Comparison of ENCODE assay signal across 17 cellular contexts in the genomic region with DNA sequence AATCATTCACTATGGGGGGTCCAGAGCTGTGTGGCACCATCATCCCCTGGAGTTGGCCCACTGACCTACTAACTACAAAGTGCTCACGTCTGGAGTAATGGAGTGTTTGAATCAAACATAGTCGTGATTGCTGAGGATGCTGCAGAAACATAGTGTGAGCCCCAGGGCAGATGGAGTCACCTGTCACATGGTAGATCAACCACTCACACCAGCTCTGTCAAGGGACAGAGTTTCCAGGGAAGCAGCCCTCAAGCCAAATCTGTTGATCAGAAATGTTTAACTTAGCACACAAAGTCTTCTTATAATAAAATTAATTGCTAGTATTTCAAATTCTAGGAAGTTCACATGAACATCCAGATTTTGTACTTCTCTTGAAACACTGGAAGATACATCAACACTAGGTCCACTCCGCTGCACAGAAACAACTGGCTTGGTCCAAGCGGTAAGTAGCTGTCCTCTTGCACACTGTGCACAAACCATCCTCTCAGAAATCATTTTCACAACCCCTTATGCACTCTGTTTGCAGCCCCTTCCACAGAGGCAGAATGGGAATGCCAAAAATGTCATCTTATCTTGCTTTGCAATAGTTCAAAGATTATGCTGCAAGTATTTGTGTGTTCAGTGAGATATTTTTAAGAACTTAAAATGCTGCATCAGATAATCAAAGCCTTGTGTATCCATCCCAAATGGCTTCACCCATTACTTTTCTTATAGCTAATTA.
DNase-seq lines count a peak whose midpoint lies in the region; ATAC-seq and TF ChIP-seq lines count a peak whose summit lies in the region.
"Had no signal": no experiment of that assay in that cellular context is flagged by ENCODE, and none has a peak within 500 bp of the region (broad histone marks: within the 10 kb centered on the region; RNA-seq: fewer than 3 reads in every experiment).

No MANE protein-coding gene starts in this region.

- ATAC-seq in right lobe of liver: peak in 3 of 4 donors; percentile 11 to 31 (median 22)
- ATAC-seq in GM21390 (IDR thresholded peaks at IDR 0.05; ENCODE audit: unreplicated experiment): no peak
- ATAC-seq in HG03565 (IDR thresholded peaks at IDR 0.05; ENCODE audit: unreplicated experiment): no peak

- 68% methylated on average over 4 of the region's 4 CpGs for WGBS in SK-N-SH (ENCODE audit: low lambda C conversion rate)
- WGBS in right lobe of liver (ENCODE audit: insufficient coverage, low coverage, low lambda C conversion rate, missing lambda C conversion rate): 67% methylated on average over 4 of the region's 4 CpGs

- intact Hi-C loops in right lobe of liver (cut with DNase I): no loop called here

- H3K36me3 Mint-ChIP-seq in type B pancreatic cell: peaks cover 6% of the 10 kb centered on the region

- POLR2A ChIA-PET in SK-N-SH (lab: Yijun Ruan, JAX): no interaction called here

- TF ChIP-seq CTCF in SK-N-SH (IDR thresholded peaks at IDR 0.05) (no peak), epithelial cell of esophagus (IDR thresholded peaks at IDR 0.05; ENCODE audit: insufficient read depth, low read depth, low read length, missing control alignments) (no peak), right lobe of liver (IDR thresholded peaks at IDR 0.05) (no peak), type B pancreatic cell (conservative IDR thresholded peaks at IDR 0.05) (no peak)

- no peaks in the 10 kb centered on the region for H3K9me3 Mint-ChIP-seq in type B pancreatic cell
- H3K9me3 Mint-ChIP-seq: activated naive CD4-positive, alpha-beta T cell treated with anti-CD3 and anti-CD28 coated beads for 36 hours; HFFc6 had no signal

- no peaks in the 10 kb centered on the region for H3F3A ChIP-seq in SK-N-SH (replicated peaks; ENCODE audit: insufficient read depth)

- no peak for DNase-seq in SK-N-SH
- DNase-seq in epithelial cell of esophagus (ENCODE audit: low read depth): peak; percentile 27
- DNase-seq in right lobe of liver: no peak
- DNase-seq in type B pancreatic cell (ENCODE audit: extremely low spot score, unreplicated experiment): no peak
- no peak for DNase-seq in mucosa of gallbladder (ENCODE audit: low spot score)
- DNase-seq: activated CD4-positive, alpha-beta T cell treated with anti-CD3 and anti-CD28 coated beads, Interleukin-2, amount 50 U/mL, for 4 hours; activated naive CD4-positive, alpha-beta T cell treated with anti-CD3 and anti-CD28 coated beads for 36 hours; activated T-cell treated with anti-CD3 and anti-CD28 coated beads for 4 hours; NCI-H2081 treated with DMSO at 0.1 percent for 48 hours; NCI-H524 treated with DMSO at 0.1 percent for 48 hours; OCI-M1; stimulated activated CD4-positive, alpha-beta T cell treated with anti-CD3 and anti-CD28 coated beads, Interleukin-4, amount 100 ng/mL, for 1 hour had no signal

- no peaks in the 10 kb centered on the region for H3K36me3 ChIP-seq in SK-N-SH (replicated peaks in 1 of 2; ENCODE audit: control insufficient read depth in 1 of 2, insufficient read depth in 2 of 2, low read length in 1 of 2)
- H3K36me3 ChIP-seq in right lobe of liver: no peaks in the 10 kb centered on the region
- H3K36me3 ChIP-seq: MG63 had no signal

- no peak overlapping the region for H2AFZ ChIP-seq in SK-N-SH (ENCODE audit: low read depth)

- CTCF ChIA-PET in SK-N-SH (lab: Yijun Ruan, JAX): interaction anchor here (1.0 to 1.7 kb wide), 4 partner anchors 11 to 192 kb away, joined by 3 to 4 read pairs (median 3); no protein-coding TSS in a partner anchor

- H3K27ac Mint-ChIP-seq in type B pancreatic cell: peak overlapping the region; percentile 75
- H3K27ac Mint-ChIP-seq: activated naive CD4-positive, alpha-beta T cell treated with anti-CD3 and anti-CD28 coated beads for 36 hours; B cell; HFFc6 had no signal

- H3K79me2 ChIP-seq in SK-N-SH (ENCODE audit: insufficient read depth): no peaks in the 10 kb centered on the region

- no peak overlapping the region for H3K9ac ChIP-seq in SK-N-SH

- H3K4me2 ChIP-seq in SK-N-SH: peak overlapping the region; percentile 30; the same call in 1 of the 2 replicates

- H3K4me3 Mint-ChIP-seq in type B pancreatic cell: no peak overlapping the region
- H3K4me3 Mint-ChIP-seq: activated naive CD4-positive, alpha-beta T cell treated with anti-CD3 and anti-CD28 coated beads for 36 hours; B cell; HFFc6 had no signal

- H3K27me3 ChIP-seq in SK-N-SH (ENCODE audit: insufficient read depth) (no peaks in the 10 kb centered on the region; the same call in 1 of the 2 replicates), right lobe of liver (no peaks in the 10 kb centered on the region)
- H3K27me3 ChIP-seq: MG63 had no signal

- TF ChIP-seq POLR2A in right lobe of liver (IDR thresholded peaks at IDR 0.05): no peak

- no peaks in the 10 kb centered on the region for H3K27me3 Mint-ChIP-seq in type B pancreatic cell

- TF ChIP-seq EP300 in SK-N-SH (IDR thresholded peaks at IDR 0.05; ENCODE audit: borderline replicate concordance in 1 of 2, low read depth in 1 of 2, low read length in 1 of 2): no peak

- H4K20me1 ChIP-seq in SK-N-SH (ENCODE audit: insufficient read depth): no peaks in the 10 kb centered on the region

- H3K4me1 ChIP-seq in SK-N-SH (ENCODE audit: control insufficient read depth in 1 of 2, insufficient read depth in 2 of 2, low read depth in 1 of 2, low read length in 1 of 2): peaks cover 0 to 9% of the 10 kb centered on the region in 2 experiments; a peak in 2 of 4 replicates
- H3K4me1 ChIP-seq in right lobe of liver: peaks cover 0 to under 1% (median 0%) of the 10 kb centered on the region in 4 donors

- peaks cover 16% of the 10 kb centered on the region for H3K4me1 Mint-ChIP-seq in type B pancreatic cell (ENCODE audit: unreplicated experiment)
- H3K4me1 Mint-ChIP-seq: B cell had no signal

- no peaks in the 10 kb centered on the region for H3K9me3 ChIP-seq in SK-N-SH
- H3K9me3 ChIP-seq in right lobe of liver: no peaks in the 10 kb centered on the region
- H3K9me3 ChIP-seq: MG63 had no signal

- no peaks in the 10 kb centered on the region for H3K9me2 ChIP-seq in SK-N-SH

- no peak for TF ChIP-seq RAD21 in SK-N-SH (IDR thresholded peaks at IDR 0.05; ENCODE audit: low read length)

- H3K27ac ChIP-seq in SK-N-SH (ENCODE audit: low read depth in 2 of 2, low read length in 1 of 2) (peak overlapping the region in 1 of 2 experiments; percentile 16; a peak in 1 of 4 replicates), right lobe of liver (no peak overlapping the region)

- H3K4me3 ChIP-seq in SK-N-SH (ENCODE audit: low read depth in 2 of 2, low read length in 1 of 2) (no peak overlapping the region), epithelial cell of esophagus (ENCODE audit: low read length) (peak overlapping the region; percentile 13), right lobe of liver (no peak overlapping the region)
- H3K4me3 ChIP-seq: MG63 had no signal

TF ChIP-seq in SK-N-SH, 30 proteins besides CTCF, POLR2A, EP300 and RAD21:
- no peak for TF ChIP-seq FOSL2 (IDR thresholded peaks at IDR 0.05; ENCODE audit: borderline replicate concordance, low read depth)
- no peak for TF ChIP-seq RCOR1 (IDR thresholded peaks at IDR 0.05; ENCODE audit: low read length)
- TF ChIP-seq RFX5 (IDR thresholded peaks at IDR 0.05; ENCODE audit: low read length): no peak
- TF ChIP-seq TEAD4 (IDR thresholded peaks at IDR 0.05; ENCODE audit: borderline replicate concordance, insufficient read depth): no peak
- TF ChIP-seq SIN3A (IDR thresholded peaks at IDR 0.05; ENCODE audit: borderline replicate concordance, low read depth, low read length): no peak
- TF ChIP-seq EZH2phosphoT487 (IDR thresholded peaks at IDR 0.05; ENCODE audit: borderline replicate concordance, low read depth): no peak
- no peak for TF ChIP-seq MEF2A (IDR thresholded peaks at IDR 0.05; ENCODE audit: borderline replicate concordance, low read depth)
- TF ChIP-seq FOXM1 (IDR thresholded peaks at IDR 0.05; ENCODE audit: low read depth): no peak
- no peak for TF ChIP-seq RXRA (IDR thresholded peaks at IDR 0.05; ENCODE audit: borderline replicate concordance, low read depth)
- TF ChIP-seq, protein P1, sequence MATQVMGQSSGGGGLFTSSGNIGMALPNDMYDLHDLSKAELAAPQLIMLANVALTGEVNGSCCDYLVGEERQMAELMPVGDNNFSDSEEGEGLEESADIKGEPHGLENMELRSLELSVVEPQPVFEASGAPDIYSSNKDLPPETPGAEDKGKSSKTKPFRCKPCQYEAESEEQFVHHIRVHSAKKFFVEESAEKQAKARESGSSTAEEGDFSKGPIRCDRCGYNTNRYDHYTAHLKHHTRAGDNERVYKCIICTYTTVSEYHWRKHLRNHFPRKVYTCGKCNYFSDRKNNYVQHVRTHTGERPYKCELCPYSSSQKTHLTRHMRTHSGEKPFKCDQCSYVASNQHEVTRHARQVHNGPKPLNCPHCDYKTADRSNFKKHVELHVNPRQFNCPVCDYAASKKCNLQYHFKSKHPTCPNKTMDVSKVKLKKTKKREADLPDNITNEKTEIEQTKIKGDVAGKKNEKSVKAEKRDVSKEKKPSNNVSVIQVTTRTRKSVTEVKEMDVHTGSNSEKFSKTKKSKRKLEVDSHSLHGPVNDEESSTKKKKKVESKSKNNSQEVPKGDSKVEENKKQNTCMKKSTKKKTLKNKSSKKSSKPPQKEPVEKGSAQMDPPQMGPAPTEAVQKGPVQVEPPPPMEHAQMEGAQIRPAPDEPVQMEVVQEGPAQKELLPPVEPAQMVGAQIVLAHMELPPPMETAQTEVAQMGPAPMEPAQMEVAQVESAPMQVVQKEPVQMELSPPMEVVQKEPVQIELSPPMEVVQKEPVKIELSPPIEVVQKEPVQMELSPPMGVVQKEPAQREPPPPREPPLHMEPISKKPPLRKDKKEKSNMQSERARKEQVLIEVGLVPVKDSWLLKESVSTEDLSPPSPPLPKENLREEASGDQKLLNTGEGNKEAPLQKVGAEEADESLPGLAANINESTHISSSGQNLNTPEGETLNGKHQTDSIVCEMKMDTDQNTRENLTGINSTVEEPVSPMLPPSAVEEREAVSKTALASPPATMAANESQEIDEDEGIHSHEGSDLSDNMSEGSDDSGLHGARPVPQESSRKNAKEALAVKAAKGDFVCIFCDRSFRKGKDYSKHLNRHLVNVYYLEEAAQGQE (IDR thresholded peaks at IDR 0.05; ENCODE audit: low read depth, low read length): no peak
TF ChIP-seq in SK-N-SH: peak in this region for 0.

Comparison
In these comparisons a context has a peak if more than half of its experiments do, and no peak if none do; other contexts are left out.
1. ATAC-seq: peak in right lobe of liver (3 of 4); none in GM21390 (single experiment) and HG03565 (single experiment).